Comparison of ENCODE assay signal across 1 cellular context in the genomic region with DNA sequence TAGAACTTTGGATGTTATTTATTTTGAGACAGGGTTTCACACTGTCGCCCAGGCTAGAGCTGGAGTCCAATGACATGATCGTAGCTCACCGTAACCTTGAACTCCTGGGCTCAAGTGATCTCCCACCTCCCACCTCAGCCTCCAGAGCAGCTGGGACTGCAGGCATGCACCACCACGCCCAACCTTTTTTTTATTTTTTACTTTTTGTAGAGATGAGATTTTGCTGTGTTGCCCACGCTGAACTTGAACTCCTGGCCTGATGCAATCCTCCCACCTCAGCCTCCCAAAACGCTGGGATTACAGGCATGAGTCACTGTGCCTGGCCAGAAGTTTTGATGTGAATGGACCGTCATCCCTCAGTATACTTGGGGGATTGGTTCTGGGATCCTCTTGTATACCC.
A peak's percentile ranks its signal among the peaks of the same experiment; 100 is the strongest.
TF ChIP-seq lines count a peak whose summit lies in the region.

No MANE protein-coding gene starts in this region.

TF ChIP-seq in HEK293, 187 proteins besides CTCF, POLR2A, EP300 and RAD21 (continued from another document):
- TF ChIP-seq ZBTB11 (tag by site-specific recombination; conservative IDR thresholded peaks at IDR 0.05; ENCODE audit: low read depth) (no peak), ZNF776 (tag by site-specific recombination; IDR thresholded peaks at IDR 0.05; ENCODE audit: borderline replicate concordance) (no peak), SP3 (tag by site-specific recombination; IDR thresholded peaks at IDR 0.05) (no peak), ZNF501 (tag by site-specific recombination; IDR thresholded peaks at IDR 0.05) (no peak), ZNF362 (tag by site-specific recombination; IDR thresholded peaks at IDR 0.05) (0 out of 2 replicates have a peak, but pooled peaks have one; percentile 10), SCRT2 (tag by site-specific recombination; IDR thresholded peaks at IDR 0.05) (no peak), ZSCAN5A (tag by site-specific recombination; IDR thresholded peaks at IDR 0.05) (no peak), EGR2 (tag by site-specific recombination; IDR thresholded peaks at IDR 0.05; ENCODE audit: low read depth) (peak; percentile 95), ZFHX2 (tag by site-specific recombination; conservative IDR thresholded peaks at IDR 0.05) (peak; percentile 91), ZBTB7A (tag by site-specific recombination; IDR thresholded peaks at IDR 0.05; ENCODE audit: low read depth) (no peak), ZNF366 (tag by site-specific recombination; conservative IDR thresholded peaks at IDR 0.05) (no peak)
- TF ChIP-seq, protein P1, sequence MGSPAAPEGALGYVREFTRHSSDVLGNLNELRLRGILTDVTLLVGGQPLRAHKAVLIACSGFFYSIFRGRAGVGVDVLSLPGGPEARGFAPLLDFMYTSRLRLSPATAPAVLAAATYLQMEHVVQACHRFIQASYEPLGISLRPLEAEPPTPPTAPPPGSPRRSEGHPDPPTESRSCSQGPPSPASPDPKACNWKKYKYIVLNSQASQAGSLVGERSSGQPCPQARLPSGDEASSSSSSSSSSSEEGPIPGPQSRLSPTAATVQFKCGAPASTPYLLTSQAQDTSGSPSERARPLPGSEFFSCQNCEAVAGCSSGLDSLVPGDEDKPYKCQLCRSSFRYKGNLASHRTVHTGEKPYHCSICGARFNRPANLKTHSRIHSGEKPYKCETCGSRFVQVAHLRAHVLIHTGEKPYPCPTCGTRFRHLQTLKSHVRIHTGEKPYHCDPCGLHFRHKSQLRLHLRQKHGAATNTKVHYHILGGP (tag by site-specific recombination; IDR thresholded peaks at IDR 0.05): no peak
